Comparison of ENCODE assay signal across 13 cellular contexts in genomic region chr12:7847226-7847963, GRCh38. TPM values are rescaled to one million over a fixed set of nuclear protein-coding genes. Genes with fewer than 3 reads are reported as not detected.
DNase-seq lines count a peak whose midpoint lies in the region; ATAC-seq, FAIRE-seq and TF ChIP-seq lines count a peak whose summit lies in the region.
"Not testable (repeated sequence)": the region's sequence is repeated elsewhere in the genome, so short reads cannot be mapped to it uniquely, and the experiment has no call there.
"Had no signal": no experiment of that assay in that cellular context is flagged by ENCODE, and none has a peak within 500 bp of the region (broad histone marks: within the 10 kb centered on the region; RNA-seq: fewer than 3 reads in every experiment).

No MANE protein-coding gene starts in this region.

- H3K56ac ChIP-seq in H1 (replicated peaks; ENCODE audit: insufficient read length, low read depth, low read length): not testable (repeated sequence)

- CTCF ChIA-PET in H1 (lab: Charles Lee; ENCODE audit: partially characterized antibody): interaction anchor here (1.0 to 3.5 kb wide), 4 partner anchors 11 to 86 kb away, joined by 3 to 15 read pairs (median 6); no protein-coding TSS in a partner anchor

- H4K8ac ChIP-seq in H1 (ENCODE audit: extremely low read depth, insufficient read depth, low read length): not testable (repeated sequence)

- H3K36me3 Mint-ChIP-seq in CD14-positive monocyte; activated T-cell treated with anti-CD3 and anti-CD28 coated beads, Interleukin-2, amount 50 U/mL, for 72 hours (ENCODE audit: insufficient read depth in 2 of 2); naive B cell: not testable (repeated sequence)

- H2BK5ac ChIP-seq in H1 (ENCODE audit: low read depth, low read length): peak overlapping the region; percentile 38; the same call in 1 of the 2 replicates

- H2BK15ac ChIP-seq in H1 (ENCODE audit: low read length): not testable (repeated sequence)

- H3K27ac ChIP-seq in H1 (ENCODE audit: low read depth, low read length): peak overlapping the region; percentile 77

- not testable (repeated sequence) for H2BK120ac ChIP-seq in H1 (replicated peaks; ENCODE audit: low read depth, low read length)

- H3K4me2 ChIP-seq in H1 (ENCODE audit: insufficient read depth in 1 of 2, low read depth in 2 of 2, low read length in 2 of 2): peak overlapping the region; percentile 22 to 33; a peak in 1 of 4 replicates

- H3K27me3 Mint-ChIP-seq in CD14-positive monocyte (ENCODE audit: low read depth in 3 of 3): not testable (repeated sequence)
- peaks cover 13% of the 10 kb centered on the region for H3K27me3 Mint-ChIP-seq in activated T-cell treated with anti-CD3 and anti-CD28 coated beads, Interleukin-2, amount 50 U/mL, for 72 hours (ENCODE audit: low read depth)
- H3K27me3 Mint-ChIP-seq in naive B cell: peaks cover 0 to 17% (median 5%) of the 10 kb centered on the region in 3 donors

- not testable (repeated sequence) for H3K14ac ChIP-seq in H1 (ENCODE audit: insufficient read length)

- not testable (repeated sequence) for TF ChIP-seq POLR2A in H1 (IDR thresholded peaks at IDR 0.05; ENCODE audit: control extremely low read depth in 1 of 2, low read depth in 2 of 2, low read length in 2 of 2)

- peak; percentile 81 for FAIRE-seq in H1 (lab: Jason Lieb, UNC)

- H4K91ac ChIP-seq in H1 (replicated peaks; ENCODE audit: insufficient read length, low read length): not testable (repeated sequence)

- not testable (repeated sequence) for H3K23ac ChIP-seq in H1 (ENCODE audit: insufficient read length)

- not testable (repeated sequence) for H3K4me3 ChIP-seq in H1 (ENCODE audit: extremely low read depth in 1 of 4, insufficient read depth in 2 of 4, low read depth in 3 of 4, low read length in 4 of 4); skeletal muscle cell (ENCODE audit: low read depth, low read length)

- not testable (repeated sequence) for H3K9me3 Mint-ChIP-seq in CD14-positive monocyte; activated T-cell treated with anti-CD3 and anti-CD28 coated beads, Interleukin-2, amount 50 U/mL, for 72 hours; naive B cell

- ATAC-seq in GM21423 (IDR thresholded peaks at IDR 0.05; ENCODE audit: unreplicated experiment) (peak; percentile 49), HG03354 (IDR thresholded peaks at IDR 0.05; ENCODE audit: poor library complexity, severe bottlenecking, unreplicated experiment) (peak; percentile 76)
- not testable (repeated sequence) for ATAC-seq in activated T-cell treated with anti-CD3 and anti-CD28 coated beads, Interleukin-2, amount 50 U/mL, for 72 hours (replicated peaks in 1 of 2); naive B cell (ENCODE audit: low read depth in 2 of 2)

- not testable (repeated sequence) for H3K18ac ChIP-seq in H1 (ENCODE audit: extremely low read depth, low read length)

- not testable (repeated sequence) for DNase-seq in CD14-positive monocyte (ENCODE audit: low spot score); activated T-cell treated with anti-CD3 and anti-CD28 coated beads, Interleukin-2, amount 50 U/mL, for 72 hours; H1 (ENCODE audit: low read depth in 1 of 2, low spot score in 2 of 2)
- DNase-seq in inferior parietal cortex (ENCODE audit: extremely low spot score) (peak; percentile 27), naive B cell (peak; percentile 15), skeletal muscle cell (ENCODE audit: low read depth) (peak; percentile 43)

- POLR2A ChIA-PET in H1 (lab: Charles Lee; ENCODE audit: partially characterized antibody): interaction anchor here (1.0 kb wide), 1 partner anchor 75 kb away, joined by 4 read pairs; no protein-coding TSS in a partner anchor

- H3K9ac ChIP-seq in H1 (replicated peaks in 1 of 4; ENCODE audit: extremely low read depth in 1 of 4, low read depth in 3 of 4, low read length in 3 of 4): not testable (repeated sequence)

- H3K4me3 Mint-ChIP-seq in CD14-positive monocyte: peak overlapping the region in 1 of 2 donors; percentile 13
- H3K4me3 Mint-ChIP-seq in activated T-cell treated with anti-CD3 and anti-CD28 coated beads, Interleukin-2, amount 50 U/mL, for 72 hours: peak overlapping the region in 1 of 2 donors; percentile 4
- H3K4me3 Mint-ChIP-seq in naive B cell: peak overlapping the region in 1 of 8 donors; percentile 30

- not testable (repeated sequence) for H2AK5ac ChIP-seq in H1 (ENCODE audit: low read depth, low read length)

- H3K27me3 ChIP-seq in H1 (replicated peaks in 1 of 4; ENCODE audit: control insufficient read depth in 3 of 4, extremely low read depth in 1 of 4, insufficient read depth in 3 of 4, low read length in 3 of 4): not testable (repeated sequence)

- H3K4me1 ChIP-seq in H1 (replicated peaks in 1 of 4; ENCODE audit: control insufficient read depth in 3 of 4, insufficient read depth in 4 of 4, low read length in 3 of 4): not testable (repeated sequence)

- not testable (repeated sequence) for H4K20me1 ChIP-seq in H1 (replicated peaks in 1 of 2; ENCODE audit: control insufficient read depth in 1 of 2, insufficient read depth in 2 of 2, low read length in 2 of 2)

- H3K27ac Mint-ChIP-seq in CD14-positive monocyte (peak overlapping the region; percentile 3 to 79 (median 59)), naive B cell (peak overlapping the region in 5 of 6 donors; percentile 2 to 84 (median 43))
- peak overlapping the region; percentile 21 for H3K27ac Mint-ChIP-seq in activated T-cell treated with anti-CD3 and anti-CD28 coated beads, Interleukin-2, amount 50 U/mL, for 72 hours

- not testable (repeated sequence) for H2BK12ac ChIP-seq in H1 (ENCODE audit: low read depth, low read length)

- H3K4me1 Mint-ChIP-seq in CD14-positive monocyte (peaks cover 26% of the 10 kb centered on the region), naive B cell (peaks cover 11 to 16% (median 13%) of the 10 kb centered on the region in 3 donors)
- peaks cover 10% of the 10 kb centered on the region for H3K4me1 Mint-ChIP-seq in activated T-cell treated with anti-CD3 and anti-CD28 coated beads, Interleukin-2, amount 50 U/mL, for 72 hours (ENCODE audit: low read depth)

- not testable (repeated sequence) for H3K36me3 ChIP-seq in H1 (ENCODE audit: control insufficient read depth in 2 of 4, insufficient read depth in 4 of 4, low read length in 3 of 4)

- 49% methylated on average over 2 of the region's 2 CpGs; no CpG with 5 or more reads in 1 of the 2 experiments for WGBS in H1 (ENCODE audit: extremely low coverage in 1 of 2, insufficient coverage in 1 of 2, insufficient read length in 1 of 2, insufficient replicate concordance in 2 of 2, low coverage in 1 of 2, low lambda C conversion rate in 2 of 2, missing lambda C conversion rate in 1 of 2), 2 experiments

- H3K79me2 ChIP-seq in H1 (ENCODE audit: control insufficient read depth in 1 of 2, insufficient read depth in 2 of 2, low read length in 2 of 2): not testable (repeated sequence)

- not testable (repeated sequence) for TF ChIP-seq RAD21 in H1 (IDR thresholded peaks at IDR 0.05 in 1 of 2, conservative IDR thresholded peaks at IDR 0.05 in 1 of 2; ENCODE audit: low read depth in 2 of 2, low read length in 2 of 2)

- not testable (repeated sequence) for H3K23me2 ChIP-seq in H1 (ENCODE audit: low read depth, low read length)

- not testable (repeated sequence) for H3K79me1 ChIP-seq in H1 (ENCODE audit: low read depth, low read length)

- not testable (repeated sequence) for H2AFZ ChIP-seq in H1 (ENCODE audit: low read length)

- not testable (repeated sequence) for H2BK20ac ChIP-seq in H1 (ENCODE audit: low read length)

- not testable (repeated sequence) for H3K4ac ChIP-seq in H1 (replicated peaks; ENCODE audit: insufficient read length, low read depth, low read length)

- H3K9me3 ChIP-seq in H1 (ENCODE audit: insufficient read depth in 2 of 2, low read depth in 1 of 2, low read length in 1 of 2): not testable (repeated sequence)

- intact Hi-C loops in CD14-positive monocyte (cut with micrococcal nuclease): not testable (repeated sequence)

- TF ChIP-seq CTCF in CD14-positive monocyte (IDR thresholded peaks at IDR 0.05); H1 (IDR thresholded peaks at IDR 0.05; ENCODE audit: control extremely low read depth in 1 of 3, insufficient read depth in 1 of 3, low read depth in 1 of 3, low read length in 3 of 3): not testable (repeated sequence)

- H4K5ac ChIP-seq in H1 (ENCODE audit: insufficient read length, low read depth, low read length): peak overlapping the region; percentile 32

- TF ChIP-seq EP300 in H1 (IDR thresholded peaks at IDR 0.05; ENCODE audit: borderline replicate concordance in 1 of 2, low read depth in 2 of 2, low read length in 2 of 2): not testable (repeated sequence)

TF ChIP-seq in H1, 55 proteins besides CTCF, POLR2A, EP300 and RAD21:
- TF ChIP-seq SIN3A (conservative IDR thresholded peaks at IDR 0.05 in 1 of 2, IDR thresholded peaks at IDR 0.05 in 1 of 2; ENCODE audit: low read depth in 1 of 2, low read length in 2 of 2): 0 out of 4 replicates have a peak, but pooled peaks of 1 of the 2 experiments have one; percentile 67

RNA-seq across cellular contexts. Expression of gene SLC2A14, which starts 25.3 kb away (rescaled TPM):
- 1 to 10 TPM in 1 of 2 donors, under 1 TPM in 1; 0.29 to 3.1 TPM for polyA plus RNA-seq in CD14-positive monocyte
- total RNA-seq in activated T-cell treated with anti-CD3 and anti-CD28 coated beads, Interleukin-2, amount 50 U/mL, for 72 hours: under 1 TPM in 1 of 2 donors, not detected in 1; 0.14 TPM
- 18.2 and 19.3 TPM in 2 replicates for total RNA-seq in H1 (2021; fragmentation: NEBNext Ultra II Directional; extraction: Animal tissue kit (Norgen Biotek cat#: 25700))
- 10.1 and 11.1 TPM in 2 replicates for polyA plus RNA-seq in H1 (2011; rRNA removed)
- 10.7 TPM for polyA plus RNA-seq in H1 (2011; cell fraction: cytosol; rRNA removed)
- polyA plus RNA-seq in H1 (2011; cell fraction: nucleus; rRNA removed): 6.0 TPM
- polyA plus RNA-seq in H1 (2012, experiment 1 of 2): 9.0 to 20.2 TPM (median 14.2 TPM) in 4 replicates
- polyA plus RNA-seq in H1 (2012, experiment 2 of 2): 6.3 TPM
- 9.7 TPM for polyA plus RNA-seq in H1 (2013, experiment 1 of 2)
- polyA plus RNA-seq in H1 (2013, experiment 2 of 2): 8.7 TPM
- 10.8 and 15.7 TPM in 2 replicates for polyA minus RNA-seq in H1 (2011; rRNA and poly(A)+ RNA removed)
- 15.4 TPM for polyA minus RNA-seq in H1 (2011; cell fraction: cytosol; rRNA and poly(A)+ RNA removed)
- polyA minus RNA-seq in H1 (2011; cell fraction: nucleus; rRNA and poly(A)+ RNA removed): 4.7 TPM
- polyA plus RNA-seq in naive B cell (ENCODE audit: low read depth in 6 of 6): under 1 TPM in 1 of 6 donors, not detected in 5; 0.58 TPM
- total RNA-seq: ascending aorta, kidney epithelial cell, right atrium auricular region had no signal

RNA-seq across cellular contexts. Expression of gene NANOG, which starts 58.2 kb away (rescaled TPM):
- polyA plus RNA-seq in CD14-positive monocyte: not detected
- total RNA-seq in activated T-cell treated with anti-CD3 and anti-CD28 coated beads, Interleukin-2, amount 50 U/mL, for 72 hours: not detected
- total RNA-seq in H1 (2021; fragmentation: NEBNext Ultra II Directional; extraction: Animal tissue kit (Norgen Biotek cat#: 25700)): 229 and 231 TPM in 2 replicates
- 31.1 and 53.7 TPM in 2 replicates for polyA plus RNA-seq in H1 (2011; rRNA removed)
- polyA plus RNA-seq in H1 (2011; cell fraction: cytosol; rRNA removed): 55.4 TPM
- 19.7 TPM for polyA plus RNA-seq in H1 (2011; cell fraction: nucleus; rRNA removed)
- polyA plus RNA-seq in H1 (2012, experiment 1 of 2): 45.6 to 90.4 TPM (median 54.8 TPM) in 4 replicates
- 18.9 TPM for polyA plus RNA-seq in H1 (2012, experiment 2 of 2)
- polyA plus RNA-seq in H1 (2013, experiment 1 of 2): 112 TPM
- 114 TPM for polyA plus RNA-seq in H1 (2013, experiment 2 of 2)
- polyA minus RNA-seq in H1 (2011; rRNA and poly(A)+ RNA removed): 131 and 157 TPM in 2 replicates
- polyA minus RNA-seq in H1 (2011; cell fraction: cytosol; rRNA and poly(A)+ RNA removed): 44.8 TPM
- 50.6 TPM for polyA minus RNA-seq in H1 (2011; cell fraction: nucleus; rRNA and poly(A)+ RNA removed)
- not detected for polyA plus RNA-seq in naive B cell (ENCODE audit: low read depth in 6 of 6)
- total RNA-seq: ascending aorta, kidney epithelial cell, right atrium auricular region had no signal
- polyA plus RNA-seq: A549, foreskin keratinocyte had no signal

Comparison
In these comparisons a context has a peak if more than half of its experiments do, and no peak if none do; other contexts are left out.
1. RNA of gene NANOG, which starts 58.2 kb away (polyA plus RNA-seq): 18.9 to 114 TPM in H1; not detected in CD14-positive monocyte and not detected in naive B cell; every median in the first group is over 10 times any median in the second.
2. Peak in every context shown above with its lines, with median percentiles within 50 percentile points of each other: H3K27ac Mint-ChIP-seq.